15 cellular contexts compared by ENCODE assay signal in the genomic region with DNA sequence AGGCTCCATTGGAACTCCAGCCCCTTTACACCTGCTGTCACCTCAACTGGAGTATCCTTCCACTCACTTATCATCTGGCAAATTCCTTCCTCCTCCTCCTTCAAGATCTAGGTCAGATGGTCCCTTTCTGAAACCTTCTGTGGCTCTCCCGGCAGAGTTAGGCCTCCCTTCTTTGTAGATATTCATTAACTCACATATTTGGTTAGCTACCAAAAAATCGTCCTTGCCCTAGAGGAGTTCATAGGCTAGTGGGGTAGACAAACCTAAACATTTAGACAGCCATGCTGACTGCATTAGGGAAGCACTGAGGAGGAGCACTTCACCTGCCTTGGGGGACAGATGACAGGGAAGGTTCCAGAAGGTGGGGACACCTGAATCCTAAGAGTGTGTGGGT. TPM values are rescaled to one million over a fixed set of nuclear protein-coding genes. Genes with fewer than 3 reads are reported as not detected.
DNase-seq lines count a peak whose midpoint lies in the region; ATAC-seq, FAIRE-seq and TF ChIP-seq lines count a peak whose summit lies in the region.
"Had no signal": no experiment of that assay in that cellular context is flagged by ENCODE, and none has a peak within 500 bp of the region (broad histone marks: within the 10 kb centered on the region; RNA-seq: fewer than 3 reads in every experiment).

No MANE protein-coding gene starts in this region.

- no TSS peak for BruUV-seq in HepG2 (replicated peaks; lab: Mats Ljungman, UMichigan)

- no peak for TF ChIP-seq EP300 in HepG2 (IDR thresholded peaks at IDR 0.05; ENCODE audit: low read depth in 2 of 2, low read length in 2 of 2)
- TF ChIP-seq EP300 in HepG2 (CRISPR knock-in tag; IDR thresholded peaks at IDR 0.05; ENCODE audit: borderline replicate concordance), result no peak

- H3K27ac ChIP-seq in HepG2 (ENCODE audit: extremely low read length, insufficient read depth, low read length) (peak overlapping the region; percentile 45), mesendoderm (ENCODE audit: low read depth, low read length) (no peak overlapping the region), uterus (no peak overlapping the region)
- H3K27ac ChIP-seq: epithelial cell of prostate, SJSA1 had no signal

- no peaks in the 10 kb centered on the region for H3K36me3 ChIP-seq in HepG2 (replicated peaks in 1 of 2; ENCODE audit: control insufficient read depth in 1 of 2, insufficient read depth in 2 of 2, low read length in 2 of 2)
- no peaks in the 10 kb centered on the region for H3K36me3 ChIP-seq in mesendoderm (ENCODE audit: control insufficient read depth, insufficient read depth, low read length)
- H3K36me3 ChIP-seq in uterus, result no peaks in the 10 kb centered on the region
- H3K36me3 ChIP-seq: SJSA1, tibial nerve had no signal

- H3K56ac ChIP-seq in mesendoderm (ENCODE audit: low read length), result no peak overlapping the region

- H3K79me2 ChIP-seq in HepG2 (ENCODE audit: insufficient read depth, low read length) (peaks cover 3% of the 10 kb centered on the region), mesendoderm (ENCODE audit: control insufficient read depth, insufficient read depth, low read length) (no peaks in the 10 kb centered on the region)

- TF ChIP-seq RAD21 in HepG2 (CRISPR knock-in tag; IDR thresholded peaks at IDR 0.05), result no peak

- H3K27me3 ChIP-seq in HepG2 (ENCODE audit: control insufficient read depth in 1 of 2, insufficient read depth in 2 of 2, low read length in 2 of 2), result no peaks in the 10 kb centered on the region
- H3K27me3 ChIP-seq in mesendoderm (ENCODE audit: insufficient read depth, low read length, poor library complexity), result no peaks in the 10 kb centered on the region
- no peaks in the 10 kb centered on the region for H3K27me3 ChIP-seq in uterus
- H3K27me3 ChIP-seq: SJSA1, tibial nerve had no signal

- no peak overlapping the region for H2BK5ac ChIP-seq in mesendoderm (ENCODE audit: low read length)

- no peak overlapping the region for H3K18ac ChIP-seq in mesendoderm (ENCODE audit: low read length)

- H3K4me1 ChIP-seq in HepG2 (ENCODE audit: insufficient read depth, low read length) (peaks cover 41% of the 10 kb centered on the region), mesendoderm (ENCODE audit: control insufficient read depth, low read depth, low read length) (no peaks in the 10 kb centered on the region), uterus (no peaks in the 10 kb centered on the region)
- H3K4me1 ChIP-seq: SJSA1 had no signal

- H3K9ac ChIP-seq in HepG2 (ENCODE audit: insufficient read depth, low read depth, low read length), result no peak overlapping the region
- no peak overlapping the region for H3K9ac ChIP-seq in mesendoderm (ENCODE audit: low read length)

- FAIRE-seq in GM12891 (lab: Jason Lieb, UNC) (peak; percentile 69), HepG2 (lab: Jason Lieb, UNC) (no peak)
- FAIRE-seq: bronchial epithelial cell had no signal

- CTCF ChIA-PET in HepG2 (lab: Yijun Ruan, JAX; ENCODE audit: low intra/inter-chr PET ratio, low total read pairs), result no interaction called here

- no peak for TF ChIP-seq CTCF in HepG2 (CRISPR knock-in tag; IDR thresholded peaks at IDR 0.05)
- TF ChIP-seq CTCF in uterus (IDR thresholded peaks at IDR 0.05), result no peak

- ATAC-seq in GM21381 (IDR thresholded peaks at IDR 0.05; ENCODE audit: unreplicated experiment) (peak; percentile 31), HG03135 (IDR thresholded peaks at IDR 0.05; ENCODE audit: unreplicated experiment) (peak; percentile 41), HepG2 (peak; percentile 66), GM19328 (IDR thresholded peaks at IDR 0.05; ENCODE audit: unreplicated experiment) (no peak), GM21360 (IDR thresholded peaks at IDR 0.05; ENCODE audit: unreplicated experiment) (no peak)

- no peaks in the 10 kb centered on the region for H4K20me1 ChIP-seq in HepG2 (ENCODE audit: insufficient read depth, low read length)

- POLR2A ChIA-PET in HepG2 (lab: Yijun Ruan, JAX), result interaction anchor here (0.9 to 3.3 kb wide), 2 partner anchors 15 to 37 kb away, joined by 3 to 21 read pairs; a partner anchor contains a TSS

- no peak overlapping the region for H3K4me3 ChIP-seq in HepG2 (replicated peaks in 1 of 3; ENCODE audit: insufficient read depth in 1 of 3, low read depth in 2 of 3, low read length in 3 of 3)
- no peak overlapping the region for H3K4me3 ChIP-seq in mesendoderm (ENCODE audit: low read length)
- H3K4me3 ChIP-seq in uterus, result no peak overlapping the region
- H3K4me3 ChIP-seq: SJSA1, tibial nerve had no signal

- H2AFZ ChIP-seq in HepG2 (ENCODE audit: low read length), result no peak overlapping the region

- DNase-seq in GM12891 (ENCODE audit: insufficient read length, low spot score), result no peak
- DNase-seq in HepG2 (ENCODE audit: low spot score), result no peak
- no peak for DNase-seq in mesendoderm
- no peak for DNase-seq in uterus
- DNase-seq: activated CD4-positive, alpha-beta T cell treated with anti-CD3 and anti-CD28 coated beads for 1 hour; GOT3; NCI-H510A treated with DMSO at 0.1 percent for 48 hours had no signal

- in situ Hi-C loops in HepG2 (cut with HindIII; ENCODE audit: extremely low pct_ligation_motif_present, low pct_unique_long_range_greater_than_20kb), result no loop called here

- intact Hi-C loops in HepG2 (cut with micrococcal nuclease; ENCODE audit: unreplicated experiment), result no loop called here
- intact Hi-C loops in uterus (cut with DNase I; ENCODE audit: low total_unique reads), result no loop called here

- no peak overlapping the region for H3K4ac ChIP-seq in mesendoderm (ENCODE audit: low read depth, low read length)

- no peak overlapping the region for H4K8ac ChIP-seq in mesendoderm (ENCODE audit: low read depth, low read length)

- H3K9me3 ChIP-seq in HepG2 (ENCODE audit: low read length) (no peaks in the 10 kb centered on the region), uterus (no peaks in the 10 kb centered on the region)
- H3K9me3 ChIP-seq: SJSA1, tibial nerve had no signal

- peaks cover 3% of the 10 kb centered on the region for H3K79me1 ChIP-seq in mesendoderm (ENCODE audit: low read length)

- H3K4me2 ChIP-seq in HepG2 (ENCODE audit: low read depth, low read length) (peak overlapping the region; percentile 43), mesendoderm (ENCODE audit: low read length) (no peak overlapping the region)

- TF ChIP-seq POLR2A in GM12891 (IDR thresholded peaks at IDR 0.05; ENCODE audit: low read depth, low read length) (no peak), HepG2 (IDR thresholded peaks at IDR 0.05; ENCODE audit: insufficient read depth in 1 of 2, low read depth in 2 of 2, low read length in 2 of 2) (no peak), uterus (IDR thresholded peaks at IDR 0.05) (no peak)

- 0% methylated on average over 2 of the region's 2 CpGs for WGBS in HepG2 (ENCODE audit: low lambda C conversion rate)
- no CpG with 5 or more reads among the region's 2 CpGs for WGBS in mesendoderm (ENCODE audit: extremely low coverage, insufficient coverage, low lambda C conversion rate)

- no peak overlapping the region for H2BK120ac ChIP-seq in mesendoderm (ENCODE audit: low read depth, low read length)

- no peak overlapping the region for H2BK15ac ChIP-seq in mesendoderm (replicated peaks; ENCODE audit: low read depth)

- H4K5ac ChIP-seq in mesendoderm (ENCODE audit: low read length), result no peak overlapping the region

- H2AK5ac ChIP-seq in mesendoderm (ENCODE audit: low read length), result no peak overlapping the region

- no peak overlapping the region for H3K23ac ChIP-seq in mesendoderm (ENCODE audit: low read length)

RNA-seq across cellular contexts. Expression of a gene that starts 14.3 kb away (rescaled TPM):
- polyA plus RNA-seq in GM12891 (2012; ENCODE audit: low read depth, missing spikeins), result 25.3 TPM
- 28.5 and 36.3 TPM in 2 replicates for total RNA-seq in HepG2 (2016; rRNA removed; fragmentation: Illumina TruSeq; extraction: Trizol)
- total RNA-seq in HepG2 (2016; cell fraction: cytosol; rRNA removed; fragmentation: Illumina TruSeq; extraction: Trizol; ENCODE audit: low read depth), result 7.3 and 7.8 TPM in 2 replicates
- 27.5 and 30.2 TPM in 2 replicates for total RNA-seq in HepG2 (2016; cell fraction: insoluble cytoplasmic fraction; rRNA removed; fragmentation: Illumina TruSeq; extraction: Trizol)
- total RNA-seq in HepG2 (2016; cell fraction: membrane; rRNA removed; fragmentation: Illumina TruSeq; extraction: Trizol), result 23.8 and 29.0 TPM in 2 replicates
- total RNA-seq in HepG2 (2016; cell fraction: nucleus; rRNA removed; fragmentation: Illumina TruSeq; extraction: Trizol), result 16.4 and 21.2 TPM in 2 replicates
- 14.2 and 14.8 TPM in 2 replicates for polyA plus RNA-seq in HepG2 (2011; rRNA removed)
- polyA plus RNA-seq in HepG2 (2011; cell fraction: cytosol; rRNA removed), result 9.6 and 12.3 TPM in 2 replicates
- 10.0 and 12.4 TPM in 2 replicates for polyA plus RNA-seq in HepG2 (2011; cell fraction: nucleus; rRNA removed)
- polyA plus RNA-seq in HepG2 (2012), result 16.3 and 19.1 TPM in 2 replicates
- 11.2 and 13.3 TPM in 2 replicates for polyA plus RNA-seq in HepG2 (2016; cell fraction: cytosol; fragmentation: Illumina TruSeq; extraction: Trizol; ENCODE audit: low read depth)
- polyA plus RNA-seq in HepG2 (2016; cell fraction: insoluble cytoplasmic fraction; fragmentation: Illumina TruSeq; extraction: Trizol; ENCODE audit: low read depth), result 33.1 and 41.5 TPM in 2 replicates
- 21.3 and 28.9 TPM in 2 replicates for polyA plus RNA-seq in HepG2 (2016; cell fraction: membrane; fragmentation: Illumina TruSeq; extraction: Trizol; ENCODE audit: low read depth)
- polyA plus RNA-seq in HepG2 (2016; cell fraction: nucleus; fragmentation: Illumina TruSeq; extraction: Trizol; ENCODE audit: insufficient read depth, low read depth), result 32.1 and 36.1 TPM in 2 replicates
- polyA minus RNA-seq in HepG2 (2011; rRNA and poly(A)+ RNA removed; ENCODE audit: low replicate concordance), result 9.7 and 21.5 TPM in 2 replicates
- polyA minus RNA-seq in HepG2 (2011; cell fraction: cytosol; rRNA and poly(A)+ RNA removed), result 18.6 and 21.7 TPM in 2 replicates
- polyA minus RNA-seq in HepG2 (2011; cell fraction: nucleus; rRNA and poly(A)+ RNA removed), result 12.0 and 20.3 TPM in 2 replicates
- 50.4 TPM for polyA plus RNA-seq in mesendoderm (2013, experiment 1 of 2)
- polyA plus RNA-seq in mesendoderm (2013, experiment 2 of 2), result 51.3 TPM
- 10 to 100 TPM in 3 of 4 donors, 1 to 10 TPM in 1; 9.7 to 35.7 (median 22.6) TPM for total RNA-seq in uterus

RNA-seq across cellular contexts. Expression of a gene that starts 37.4 kb away (rescaled TPM):
- 6,058 TPM for polyA plus RNA-seq in GM12891 (2012; ENCODE audit: low read depth, missing spikeins)
- total RNA-seq in HepG2 (2016; rRNA removed; fragmentation: Illumina TruSeq; extraction: Trizol) (2,010 and 2,638 TPM in 2 replicates), uterus (1,000 to 10,000 TPM in 3 of 4 donors, 100 to 1,000 TPM in 1; 710 to 1,429 (median 1,220) TPM)
- 1,858 and 2,176 TPM in 2 replicates for total RNA-seq in HepG2 (2016; cell fraction: cytosol; rRNA removed; fragmentation: Illumina TruSeq; extraction: Trizol; ENCODE audit: low read depth)
- total RNA-seq in HepG2 (2016; cell fraction: insoluble cytoplasmic fraction; rRNA removed; fragmentation: Illumina TruSeq; extraction: Trizol), result 2,021 and 2,756 TPM in 2 replicates
- total RNA-seq in HepG2 (2016; cell fraction: membrane; rRNA removed; fragmentation: Illumina TruSeq; extraction: Trizol), result 3,644 and 4,048 TPM in 2 replicates
- total RNA-seq in HepG2 (2016; cell fraction: nucleus; rRNA removed; fragmentation: Illumina TruSeq; extraction: Trizol), result 641 and 715 TPM in 2 replicates
- polyA plus RNA-seq in HepG2 (2011; rRNA removed), result 1,552 and 1,682 TPM in 2 replicates
- 1,274 and 1,563 TPM in 2 replicates for polyA plus RNA-seq in HepG2 (2011; cell fraction: cytosol; rRNA removed)
- polyA plus RNA-seq in HepG2 (2011; cell fraction: nucleus; rRNA removed), result 268 and 378 TPM in 2 replicates
- 3,472 and 3,503 TPM in 2 replicates for polyA plus RNA-seq in HepG2 (2012)
- 3,344 and 3,698 TPM in 2 replicates for polyA plus RNA-seq in HepG2 (2016; cell fraction: cytosol; fragmentation: Illumina TruSeq; extraction: Trizol; ENCODE audit: low read depth)
- polyA plus RNA-seq in HepG2 (2016; cell fraction: insoluble cytoplasmic fraction; fragmentation: Illumina TruSeq; extraction: Trizol; ENCODE audit: low read depth), result 3,158 and 3,586 TPM in 2 replicates
- 4,657 and 4,799 TPM in 2 replicates for polyA plus RNA-seq in HepG2 (2016; cell fraction: membrane; fragmentation: Illumina TruSeq; extraction: Trizol; ENCODE audit: low read depth)
- 1,462 and 1,519 TPM in 2 replicates for polyA plus RNA-seq in HepG2 (2016; cell fraction: nucleus; fragmentation: Illumina TruSeq; extraction: Trizol; ENCODE audit: insufficient read depth, low read depth)
- 334 and 786 TPM in 2 replicates for polyA minus RNA-seq in HepG2 (2011; rRNA and poly(A)+ RNA removed; ENCODE audit: low replicate concordance)
- polyA minus RNA-seq in HepG2 (2011; cell fraction: cytosol; rRNA and poly(A)+ RNA removed), result 353 and 418 TPM in 2 replicates
- polyA minus RNA-seq in HepG2 (2011; cell fraction: nucleus; rRNA and poly(A)+ RNA removed), result 166 and 250 TPM in 2 replicates
- 2,959 TPM for polyA plus RNA-seq in mesendoderm (2013, experiment 1 of 2)
- 2,925 TPM for polyA plus RNA-seq in mesendoderm (2013, experiment 2 of 2)

RNA-seq across cellular contexts. Expression of a gene that starts 49.2 kb away (rescaled TPM):
- 53.5 TPM for polyA plus RNA-seq in GM12891 (2012; ENCODE audit: low read depth, missing spikeins)
- total RNA-seq in HepG2 (2016; rRNA removed; fragmentation: Illumina TruSeq; extraction: Trizol), result 37.3 and 44.9 TPM in 2 replicates
- 6.6 and 7.1 TPM in 2 replicates for total RNA-seq in HepG2 (2016; cell fraction: cytosol; rRNA removed; fragmentation: Illumina TruSeq; extraction: Trizol; ENCODE audit: low read depth)
- total RNA-seq in HepG2 (2016; cell fraction: insoluble cytoplasmic fraction; rRNA removed; fragmentation: Illumina TruSeq; extraction: Trizol), result 39.7 and 44.6 TPM in 2 replicates
- 24.7 and 27.8 TPM in 2 replicates for total RNA-seq in HepG2 (2016; cell fraction: membrane; rRNA removed; fragmentation: Illumina TruSeq; extraction: Trizol)
- total RNA-seq in HepG2 (2016; cell fraction: nucleus; rRNA removed; fragmentation: Illumina TruSeq; extraction: Trizol), result 21.3 and 22.5 TPM in 2 replicates
- 26.6 and 28.0 TPM in 2 replicates for polyA plus RNA-seq in HepG2 (2011; rRNA removed)
- polyA plus RNA-seq in HepG2 (2011; cell fraction: cytosol; rRNA removed), result 17.4 and 25.5 TPM in 2 replicates
- polyA plus RNA-seq in HepG2 (2011; cell fraction: nucleus; rRNA removed), result 12.1 and 20.0 TPM in 2 replicates
- polyA plus RNA-seq in HepG2 (2012), result 25.1 and 29.3 TPM in 2 replicates
- polyA plus RNA-seq in HepG2 (2016; cell fraction: cytosol; fragmentation: Illumina TruSeq; extraction: Trizol; ENCODE audit: low read depth), result 6.4 and 7.2 TPM in 2 replicates
- polyA plus RNA-seq in HepG2 (2016; cell fraction: insoluble cytoplasmic fraction; fragmentation: Illumina TruSeq; extraction: Trizol; ENCODE audit: low read depth), result 49.7 and 49.8 TPM in 2 replicates
- polyA plus RNA-seq in HepG2 (2016; cell fraction: membrane; fragmentation: Illumina TruSeq; extraction: Trizol; ENCODE audit: low read depth), result 20.1 and 20.8 TPM in 2 replicates
- 41.4 and 42.1 TPM in 2 replicates for polyA plus RNA-seq in HepG2 (2016; cell fraction: nucleus; fragmentation: Illumina TruSeq; extraction: Trizol; ENCODE audit: insufficient read depth, low read depth)
- 5.1 and 25.2 TPM in 2 replicates for polyA minus RNA-seq in HepG2 (2011; rRNA and poly(A)+ RNA removed; ENCODE audit: low replicate concordance)
- polyA minus RNA-seq in HepG2 (2011; cell fraction: cytosol; rRNA and poly(A)+ RNA removed), result 3.8 and 5.5 TPM in 2 replicates
- 12.1 and 14.0 TPM in 2 replicates for polyA minus RNA-seq in HepG2 (2011; cell fraction: nucleus; rRNA and poly(A)+ RNA removed)
- polyA plus RNA-seq in mesendoderm (2013, experiment 1 of 2), result 34.0 TPM
- polyA plus RNA-seq in mesendoderm (2013, experiment 2 of 2), result 34.8 TPM
- 10 to 100 TPM; 27.4 to 59.0 (median 49.9) TPM for total RNA-seq in uterus

Comparison
In these comparisons a context has a peak if more than half of its experiments do, and no peak if none do; other contexts are left out.
1. ATAC-seq: peak in GM21381 (single experiment), HG03135 (single experiment) and HepG2 (single experiment); none in GM19328 (single experiment) and GM21360 (single experiment).